In genomic region chr7:14960686-14961085, GRCh38 we compare ENCODE assay signal across 20 cellular contexts. TPM values are rescaled to one million over a fixed set of nuclear protein-coding genes. Genes with fewer than 3 reads are reported as not detected.
A peak's percentile ranks its signal among the peaks of the same experiment; 100 is the strongest.
DNase-seq lines count a peak whose midpoint lies in the region; ATAC-seq and TF ChIP-seq lines count a peak whose summit lies in the region.
"Had no signal": no experiment of that assay in that cellular context is flagged by ENCODE, and none has a peak within 500 bp of the region (broad histone marks: within the 10 kb centered on the region; RNA-seq: fewer than 3 reads in every experiment).

No MANE protein-coding gene starts in this region.

- H3K4me1 ChIP-seq in BE2C (peaks cover 6% of the 10 kb centered on the region), SK-N-SH (ENCODE audit: control insufficient read depth in 1 of 2, insufficient read depth in 2 of 2, low read depth in 1 of 2, low read length in 1 of 2) (0 out of 4 replicates have a peak, but pooled peaks cover 0 to 2% of the 10 kb centered on the region in 2 experiments)
- H3K4me1 ChIP-seq: A549, HAP-1 had no signal

- no peaks in the 10 kb centered on the region for H3F3A ChIP-seq in SK-N-SH (replicated peaks; ENCODE audit: insufficient read depth)

- H3K9ac ChIP-seq in SK-N-SH = no peak overlapping the region

- no peak for TF ChIP-seq CTCF in BE2C (IDR thresholded peaks at IDR 0.05; ENCODE audit: low read depth, low read length)
- no peak for TF ChIP-seq CTCF in SK-N-SH (IDR thresholded peaks at IDR 0.05)
- no peak for TF ChIP-seq CTCF in mesothelial cell of epicardium (IDR thresholded peaks at IDR 0.05; ENCODE audit: unreplicated experiment)

- H3K4me1 Mint-ChIP-seq in mesothelial cell of epicardium = peaks cover 10% of the 10 kb centered on the region
- H3K4me1 Mint-ChIP-seq: CD4-positive, alpha-beta memory T cell had no signal

- H3K27me3 Mint-ChIP-seq in mesothelial cell of epicardium (ENCODE audit: low read depth) = peaks cover 50% of the 10 kb centered on the region
- H3K27me3 Mint-ChIP-seq: CD4-positive, alpha-beta memory T cell had no signal

- H3K9me3 Mint-ChIP-seq in mesothelial cell of epicardium = no peaks in the 10 kb centered on the region

- DNase-seq in BE2C (peak; percentile 19), HEK293T (ENCODE audit: extremely low spot score) (peak; percentile 9), SK-N-SH (peak; percentile 4), mesothelial cell of epicardium (ENCODE audit: low spot score in 2 of 2, unreplicated experiment in 2 of 2) (no peak), SHP77 (lab: John Stamatoyannopoulos, UW) (no peak)
- DNase-seq: 8988T; ACHN; AML-193; C1 segment of cervical spinal cord; Calu3; CD4-positive, alpha-beta memory T cell; COR-L47; DMS53; DMS79 treated with DMSO at 0.1 percent for 48 hours; GF-D8; GOT3 had no signal

- no peaks in the 10 kb centered on the region for H3K36me3 ChIP-seq in BE2C
- H3K36me3 ChIP-seq in SK-N-SH (replicated peaks in 1 of 2; ENCODE audit: control insufficient read depth in 1 of 2, insufficient read depth in 2 of 2, low read length in 1 of 2) = no peaks in the 10 kb centered on the region
- H3K36me3 ChIP-seq: HAP-1 had no signal

- H3K9me3 ChIP-seq in BE2C (no peaks in the 10 kb centered on the region), SK-N-SH (no peaks in the 10 kb centered on the region)
- H3K9me3 ChIP-seq: A549, HAP-1 had no signal

- 73% methylated on average over 3 of the region's 3 CpGs for WGBS in SK-N-SH (ENCODE audit: low lambda C conversion rate)

- CTCF ChIA-PET in HEK293T (lab: Yijun Ruan, JAX) = no interaction called here
- CTCF ChIA-PET in SK-N-SH (lab: Yijun Ruan, JAX) = no interaction called here

- H2AFZ ChIP-seq in SK-N-SH (ENCODE audit: low read depth) = no peak overlapping the region

- no peak overlapping the region for H3K4me3 Mint-ChIP-seq in mesothelial cell of epicardium
- H3K4me3 Mint-ChIP-seq: CD4-positive, alpha-beta memory T cell had no signal

- H3K27ac Mint-ChIP-seq in mesothelial cell of epicardium = no peak overlapping the region
- H3K27ac Mint-ChIP-seq: CD4-positive, alpha-beta memory T cell had no signal

- peak in 1 of 2 experiments; percentile 61; a peak in 2 of 4 replicates for TF ChIP-seq EP300 in SK-N-SH (IDR thresholded peaks at IDR 0.05; ENCODE audit: borderline replicate concordance in 1 of 2, low read depth in 1 of 2, low read length in 1 of 2)

- no peak for TF ChIP-seq RAD21 in SK-N-SH (IDR thresholded peaks at IDR 0.05; ENCODE audit: low read length)

- H4K20me1 ChIP-seq in SK-N-SH (ENCODE audit: insufficient read depth) = no peaks in the 10 kb centered on the region

- H3K4me2 ChIP-seq in SK-N-SH = no peak overlapping the region
- H3K4me2 ChIP-seq: A549 had no signal

- H3K79me2 ChIP-seq in SK-N-SH (ENCODE audit: insufficient read depth) = no peaks in the 10 kb centered on the region

- ATAC-seq in GM21786 (IDR thresholded peaks at IDR 0.05; ENCODE audit: unreplicated experiment) = no peak
- ATAC-seq: A549 had no signal

- H3K27me3 ChIP-seq in BE2C = no peaks in the 10 kb centered on the region
- no peaks in the 10 kb centered on the region for H3K27me3 ChIP-seq in SK-N-SH (ENCODE audit: insufficient read depth)

- H3K36me3 Mint-ChIP-seq in mesothelial cell of epicardium = no peaks in the 10 kb centered on the region
- H3K36me3 Mint-ChIP-seq: CD4-positive, alpha-beta memory T cell had no signal

- POLR2A ChIA-PET in HEK293T (lab: Yijun Ruan, JAX) = no interaction called here
- POLR2A ChIA-PET in SK-N-SH (lab: Yijun Ruan, JAX) = no interaction called here

- H3K9me2 ChIP-seq in SK-N-SH = no peaks in the 10 kb centered on the region

- no peak overlapping the region for H3K4me3 ChIP-seq in BE2C (ENCODE audit: low read depth, low read length)
- no peak overlapping the region for H3K4me3 ChIP-seq in SK-N-SH (ENCODE audit: low read depth in 2 of 2, low read length in 1 of 2)
- H3K4me3 ChIP-seq: A549, HAP-1 had no signal

- no peak overlapping the region for H3K27ac ChIP-seq in SK-N-SH (ENCODE audit: low read depth in 2 of 2, low read length in 1 of 2)
- H3K27ac ChIP-seq: A549 had no signal

TF ChIP-seq in HEK293T, 16 proteins besides CTCF, POLR2A, EP300 and RAD21:
- TF ChIP-seq, protein P1, sequence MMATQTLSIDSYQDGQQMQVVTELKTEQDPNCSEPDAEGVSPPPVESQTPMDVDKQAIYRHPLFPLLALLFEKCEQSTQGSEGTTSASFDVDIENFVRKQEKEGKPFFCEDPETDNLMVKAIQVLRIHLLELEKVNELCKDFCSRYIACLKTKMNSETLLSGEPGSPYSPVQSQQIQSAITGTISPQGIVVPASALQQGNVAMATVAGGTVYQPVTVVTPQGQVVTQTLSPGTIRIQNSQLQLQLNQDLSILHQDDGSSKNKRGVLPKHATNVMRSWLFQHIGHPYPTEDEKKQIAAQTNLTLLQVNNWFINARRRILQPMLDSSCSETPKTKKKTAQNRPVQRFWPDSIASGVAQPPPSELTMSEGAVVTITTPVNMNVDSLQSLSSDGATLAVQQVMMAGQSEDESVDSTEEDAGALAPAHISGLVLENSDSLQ (IDR thresholded peaks at IDR 0.05) = peak; percentile 86
- no peak for TF ChIP-seq CTBP1 (IDR thresholded peaks at IDR 0.05; ENCODE audit: borderline replicate concordance)

TF ChIP-seq in SK-N-SH, 30 proteins besides CTCF, POLR2A, EP300 and RAD21:
- TF ChIP-seq, protein P2, sequence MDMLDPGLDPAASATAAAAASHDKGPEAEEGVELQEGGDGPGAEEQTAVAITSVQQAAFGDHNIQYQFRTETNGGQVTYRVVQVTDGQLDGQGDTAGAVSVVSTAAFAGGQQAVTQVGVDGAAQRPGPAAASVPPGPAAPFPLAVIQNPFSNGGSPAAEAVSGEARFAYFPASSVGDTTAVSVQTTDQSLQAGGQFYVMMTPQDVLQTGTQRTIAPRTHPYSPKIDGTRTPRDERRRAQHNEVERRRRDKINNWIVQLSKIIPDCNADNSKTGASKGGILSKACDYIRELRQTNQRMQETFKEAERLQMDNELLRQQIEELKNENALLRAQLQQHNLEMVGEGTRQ (IDR thresholded peaks at IDR 0.05; ENCODE audit: borderline replicate concordance, low read depth, low read length) = no peak
- TF ChIP-seq, protein P3, sequence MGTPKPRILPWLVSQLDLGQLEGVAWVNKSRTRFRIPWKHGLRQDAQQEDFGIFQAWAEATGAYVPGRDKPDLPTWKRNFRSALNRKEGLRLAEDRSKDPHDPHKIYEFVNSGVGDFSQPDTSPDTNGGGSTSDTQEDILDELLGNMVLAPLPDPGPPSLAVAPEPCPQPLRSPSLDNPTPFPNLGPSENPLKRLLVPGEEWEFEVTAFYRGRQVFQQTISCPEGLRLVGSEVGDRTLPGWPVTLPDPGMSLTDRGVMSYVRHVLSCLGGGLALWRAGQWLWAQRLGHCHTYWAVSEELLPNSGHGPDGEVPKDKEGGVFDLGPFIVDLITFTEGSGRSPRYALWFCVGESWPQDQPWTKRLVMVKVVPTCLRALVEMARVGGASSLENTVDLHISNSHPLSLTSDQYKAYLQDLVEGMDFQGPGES (IDR thresholded peaks at IDR 0.05; ENCODE audit: low read depth, low read length) = no peak
- no peak for TF ChIP-seq MEF2A (IDR thresholded peaks at IDR 0.05; ENCODE audit: borderline replicate concordance, low read depth)
- TF ChIP-seq GATA2 (CRISPR knock-in tag; IDR thresholded peaks at IDR 0.05) = peak; percentile 57; the same call in 1 of the 2 replicates

RNA-seq across cellular contexts. Expression of gene DGKB, which starts 58.1 kb away (rescaled TPM):
- polyA plus RNA-seq in BE2C (2012; ENCODE audit: insufficient read depth, insufficient read length, low read depth) = 8.2 TPM
- 2.1 and 3.3 TPM in 2 replicates for polyA plus RNA-seq in SK-N-SH (2012; rRNA removed)
- polyA plus RNA-seq in SK-N-SH (2012; cell fraction: cytosol; rRNA removed) = 3.1 and 3.3 TPM in 2 replicates
- 3.8 and 4.9 TPM in 2 replicates for polyA plus RNA-seq in SK-N-SH (2012; cell fraction: nucleus; rRNA removed)
- total RNA-seq in mesothelial cell of epicardium = 3.1 to 3.9 TPM (median 3.5 TPM) in 3 replicates
- total RNA-seq: Calu3; CD4-positive, alpha-beta memory T cell; G401 had no signal
- polyA plus RNA-seq: CD4-positive, alpha-beta memory T cell had no signal

Comparison
In these comparisons a context has a peak if more than half of its experiments do, and no peak if none do; other contexts are left out.
1. DNase-seq: peak in BE2C (single experiment), HEK293T (single experiment) and SK-N-SH (single experiment); none in mesothelial cell of epicardium (0 of 2) and SHP77 (0 of 2).